In the genomic region with DNA sequence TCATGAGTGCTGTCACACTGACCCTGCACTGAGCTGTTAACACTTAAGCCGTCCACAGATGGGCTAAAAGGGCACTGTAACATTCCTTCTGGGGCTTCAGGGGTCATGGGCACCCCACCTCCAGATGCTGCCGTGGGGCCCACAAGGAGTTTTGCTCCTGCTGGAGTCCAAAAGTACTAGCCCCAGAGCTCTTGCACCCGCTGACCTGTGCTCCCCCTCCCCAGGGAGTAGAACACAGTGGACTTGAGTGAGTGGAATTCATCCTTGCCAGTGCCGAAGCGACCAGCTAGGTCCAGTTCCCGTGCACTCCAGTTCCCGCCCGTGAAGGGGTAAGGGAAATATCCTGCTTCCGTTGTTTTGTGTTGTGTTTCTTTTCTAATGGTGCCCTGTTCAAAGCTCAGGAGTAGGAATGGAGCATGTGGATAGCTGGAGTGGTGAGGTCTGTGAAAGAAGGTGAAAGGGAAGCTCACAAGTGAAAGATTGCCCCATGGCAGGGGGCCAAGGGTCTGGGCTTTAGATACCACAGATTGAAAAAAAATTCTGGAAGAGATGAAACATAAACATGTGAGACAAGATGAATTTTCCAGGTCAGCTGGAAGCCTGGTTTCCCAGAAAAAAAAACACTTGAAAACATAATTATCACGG, we compare ENCODE assay signal across 26 cellular contexts. TPM values are rescaled to one million over a fixed set of nuclear protein-coding genes. Genes with fewer than 3 reads are reported as not detected.
"Had no signal": no experiment of that assay in that cellular context is flagged by ENCODE, and none has a peak within 500 bp of the region (broad histone marks: within the 10 kb centered on the region; RNA-seq: fewer than 3 reads in every experiment).

No MANE protein-coding gene starts in this region.

- H3K36me3 Mint-ChIP-seq: activated naive CD8-positive, alpha-beta T cell; stimulated activated naive B cell treated with anti-CD40 and anti-IgM and Interleukin-4, amounts not matched to agents 10 μg/mL and 1 μg/mL and 100 μg/mL, for 72 hours had no signal

- H3K4me3 ChIP-seq: adrenal gland, breast epithelium, left lung, mucosa of descending colon, thoracic aorta, upper lobe of right lung had no signal

- H3K9me3 Mint-ChIP-seq: activated CD8-positive, alpha-beta T cell treated with anti-CD3 and anti-CD28 coated beads for 36 hours; activated T-cell treated with anti-CD3 and anti-CD28 coated beads, Interleukin-2, amount 50 U/mL, for 4 hours; activated T-helper 2 cell treated with anti-CD3 and anti-CD28 coated beads, Interferon-gamma antibody, Interleukin-2, Interleukin-4, amounts not matched to agents 10 μg/mL and 5 μg/mL and 100 μg/mL, durations not matched to agents 14 hours and 24 hours and 36 hours; nephron progenitor cell; stimulated activated naive B cell treated with anti-CD40 and anti-IgM and Interleukin-4, amounts not matched to agents 10 μg/mL and 1 μg/mL and 100 μg/mL, for 72 hours had no signal

- H3K4me2 ChIP-seq: SK-N-SH had no signal

- H3K9me3 ChIP-seq: adrenal gland, breast epithelium, left lung, mucosa of descending colon, SK-N-SH, thoracic aorta, upper lobe of right lung had no signal

- DNase-seq: activated CD4-positive, alpha-beta T cell treated with anti-CD3 and anti-CD28 coated beads for 48 hours; activated CD8-positive, alpha-beta T cell treated with anti-CD3 and anti-CD28 coated beads for 36 hours; activated naive CD4-positive, alpha-beta T cell; activated T-cell treated with anti-CD3 and anti-CD28 coated beads, Interleukin-2, amount 50 U/mL, for 4 hours; cerebellar nuclear complex; cortex of kidney; effector CD4-positive, alpha-beta T cell; erythroblast; foreskin keratinocyte; kidney glomerular epithelial cell; left lung; nephron progenitor cell; nucleus accumbens; posterior cingulate gyrus; SK-N-SH; stimulated activated CD4-positive, alpha-beta T cell treated with anti-CD3 and anti-CD28 coated beads, Interleukin-2, amount 100 ng/mL, for 48 hours; stimulated activated CD8-positive, alpha-beta memory T cell treated with anti-CD3 and anti-CD28 coated beads, Interleukin-4, amount 100 ng/mL, for 48 hours; stimulated activated naive B cell treated with anti-CD40 and anti-IgM and Interleukin-4, amounts not matched to agents 10 μg/mL and 1 μg/mL and 100 μg/mL, for 72 hours; upper lobe of right lung had no signal

- H3K36me3 ChIP-seq: adrenal gland, breast epithelium, left lung, thoracic aorta, upper lobe of right lung had no signal

- H3K27me3 ChIP-seq: adrenal gland, breast epithelium, left lung, upper lobe of right lung had no signal

- H3K4me1 ChIP-seq: adrenal gland, breast epithelium had no signal

- H3K4me1 Mint-ChIP-seq: stimulated activated naive B cell treated with anti-CD40 and anti-IgM and Interleukin-4, amounts not matched to agents 10 μg/mL and 1 μg/mL and 100 μg/mL, for 72 hours had no signal

- H3K27ac Mint-ChIP-seq: activated CD8-positive, alpha-beta T cell treated with anti-CD3 and anti-CD28 coated beads for 36 hours; activated naive CD8-positive, alpha-beta T cell; activated T-helper 2 cell treated with anti-CD3 and anti-CD28 coated beads, Interferon-gamma antibody, Interleukin-2, Interleukin-4, amounts not matched to agents 10 μg/mL and 5 μg/mL and 100 μg/mL, durations not matched to agents 14 hours and 24 hours and 36 hours; nephron progenitor cell; stimulated activated naive B cell treated with anti-CD40 and anti-IgM and Interleukin-4, amounts not matched to agents 10 μg/mL and 1 μg/mL and 100 μg/mL, for 72 hours had no signal

- H3K9ac ChIP-seq: SK-N-SH had no signal

- H3K4me3 Mint-ChIP-seq: activated CD8-positive, alpha-beta T cell treated with anti-CD3 and anti-CD28 coated beads for 36 hours; activated naive CD8-positive, alpha-beta T cell; activated T-cell treated with anti-CD3 and anti-CD28 coated beads, Interleukin-2, amount 50 U/mL, for 4 hours; nephron progenitor cell; stimulated activated naive B cell treated with anti-CD40 and anti-IgM and Interleukin-4, amounts not matched to agents 10 μg/mL and 1 μg/mL and 100 μg/mL, for 72 hours had no signal

- H3K27ac ChIP-seq: foreskin keratinocyte, thoracic aorta, upper lobe of right lung had no signal

RNA-seq across cellular contexts. Expression of a gene that starts 36.7 kb away (rescaled TPM):
- total RNA-seq: activated CD8-positive, alpha-beta T cell treated with anti-CD3 and anti-CD28 coated beads for 36 hours; activated T-helper 2 cell treated with anti-CD3 and anti-CD28 coated beads, Interferon-gamma antibody, Interleukin-2, Interleukin-4, amounts not matched to agents 10 μg/mL and 5 μg/mL and 100 μg/mL, durations not matched to agents 14 hours and 24 hours and 36 hours; T-helper 2 cell treated with Interferon-gamma antibody and Interleukin-4, amounts not matched to agents 100 ng/mL and 5 ng/mL, for 36 hours had no signal
